8 cellular contexts compared by ENCODE assay signal in genomic region chr10:17227367-17228080, GRCh38. TPM values are rescaled to one million over a fixed set of nuclear protein-coding genes. Genes with fewer than 3 reads are reported as not detected.
DNase-seq lines count a peak whose midpoint lies in the region; ATAC-seq, FAIRE-seq and TF ChIP-seq lines count a peak whose summit lies in the region.

No MANE protein-coding gene starts in this region.

- no peaks in the 10 kb centered on the region for H3K27me3 Mint-ChIP-seq in activated CD8-positive, alpha-beta memory T cell treated with anti-CD3 and anti-CD28 coated beads, Interleukin-2, amount 10 ng/mL, durations not matched to agents 7 days and 5 days

- peak; percentile 58 for DNase-seq in activated CD8-positive, alpha-beta memory T cell treated with anti-CD3 and anti-CD28 coated beads, Interleukin-2, amount 10 ng/mL, durations not matched to agents 7 days and 5 days
- no peak for DNase-seq in activated CD8-positive, alpha-beta memory T cell treated with anti-CD3 and anti-CD28 coated beads, Interleukin-2, amount 50 U/mL, for 48 hours
- peak; percentile 31 for DNase-seq in RCC 7860 (ENCODE audit: low spot score)
- no peak for DNase-seq in NCI-H1092 (lab: John Stamatoyannopoulos, UW)
- DNase-seq in activated effector memory CD4-positive, alpha-beta T cell treated with Interleukin-2 at 50 U/mL for 16 hours = no peak

- H3K4me3 Mint-ChIP-seq in activated CD8-positive, alpha-beta memory T cell treated with anti-CD3 and anti-CD28 coated beads, Interleukin-2, amount 10 ng/mL, durations not matched to agents 7 days and 5 days = peak overlapping the region; percentile 93

- H3K36me3 ChIP-seq in duodenal mucosa (ENCODE audit: control insufficient read depth in 1 of 2, insufficient read depth in 2 of 2, low read length in 2 of 2) (peaks cover 0 to 4% of the 10 kb centered on the region in 2 donors), neural cell (ENCODE audit: insufficient read depth, low read length) (no peaks in the 10 kb centered on the region)

- CTCF ChIA-PET in activated CD8-positive, alpha-beta memory T cell treated with anti-CD3 and anti-CD28 coated beads, Interleukin-2, amount 10 ng/mL, durations not matched to agents 7 days and 5 days (lab: Charles Lee) = interaction anchor here (0.8 to 6.5 kb wide), 7 partner anchors 8 to 207 kb away, joined by 3 to 51 read pairs (median 24); partner anchors contain the start of gene TRDMT1

- no peaks in the 10 kb centered on the region for H4K20me1 ChIP-seq in neural cell (ENCODE audit: insufficient read depth)

- H3K36me3 Mint-ChIP-seq in activated CD8-positive, alpha-beta memory T cell treated with anti-CD3 and anti-CD28 coated beads, Interleukin-2, amount 10 ng/mL, durations not matched to agents 7 days and 5 days = peaks cover 49% of the 10 kb centered on the region

- H3K27me3 ChIP-seq in duodenal mucosa (ENCODE audit: control insufficient read depth in 1 of 2, insufficient read depth in 2 of 2, low read length in 2 of 2) = peaks cover 6 to 26% of the 10 kb centered on the region in 2 donors
- H3K27me3 ChIP-seq in neural cell (ENCODE audit: insufficient read depth, low read depth, low read length) = no peaks in the 10 kb centered on the region

- no peak overlapping the region for H2AFZ ChIP-seq in neural cell (ENCODE audit: low read depth, low read length)

- H3K4me3 ChIP-seq in duodenal mucosa (ENCODE audit: low read depth in 1 of 2, low read length in 2 of 2) (peak overlapping the region; percentile 56 to 72), neural cell (ENCODE audit: low read length) (peak overlapping the region; percentile 99)

- H3K4me2 ChIP-seq in neural cell (ENCODE audit: low read length) = peak overlapping the region; percentile 44

- peak overlapping the region; percentile 97 for H3K27ac Mint-ChIP-seq in activated CD8-positive, alpha-beta memory T cell treated with anti-CD3 and anti-CD28 coated beads, Interleukin-2, amount 10 ng/mL, durations not matched to agents 7 days and 5 days

- TF ChIP-seq EP300 in neural cell (conservative IDR thresholded peaks at IDR 0.05; ENCODE audit: poor library complexity, severe bottlenecking) = no peak

- H3K9me3 ChIP-seq in duodenal mucosa (ENCODE audit: control insufficient read depth in 1 of 2, low read length in 2 of 2) = no peaks in the 10 kb centered on the region
- no peaks in the 10 kb centered on the region for H3K9me3 ChIP-seq in neural cell (ENCODE audit: low read length)

- peaks cover 25 to 27% of the 10 kb centered on the region in 2 donors for H3K4me1 ChIP-seq in duodenal mucosa (ENCODE audit: control insufficient read depth in 1 of 2, insufficient read depth in 2 of 2, low read length in 2 of 2)

- no peaks in the 10 kb centered on the region for H3F3A ChIP-seq in neural cell (ENCODE audit: insufficient read depth, low read length, poor library complexity, severe bottlenecking)

- TF ChIP-seq RAD21 in neural cell (conservative IDR thresholded peaks at IDR 0.05) = peak; percentile 21

- H3K27ac ChIP-seq in duodenal mucosa (ENCODE audit: low read depth, low read length) (peak overlapping the region; percentile 97), neural cell (ENCODE audit: low read length) (no peak overlapping the region)

- H3K9me3 Mint-ChIP-seq in activated CD8-positive, alpha-beta memory T cell treated with anti-CD3 and anti-CD28 coated beads, Interleukin-2, amount 10 ng/mL, durations not matched to agents 7 days and 5 days (ENCODE audit: low read depth) = no peaks in the 10 kb centered on the region

- peak; percentile 20 for ATAC-seq in activated CD8-positive, alpha-beta memory T cell treated with anti-CD3 and anti-CD28 coated beads, Interleukin-2, amount 10 ng/mL, durations not matched to agents 7 days and 5 days
- peak; percentile 22 for ATAC-seq in HG02759 (IDR thresholded peaks at IDR 0.05; ENCODE audit: unreplicated experiment)

- H3K9ac ChIP-seq in duodenal mucosa (ENCODE audit: low read depth in 1 of 2, low read length in 2 of 2) (peak overlapping the region; percentile 45 to 52), neural cell (ENCODE audit: low read length) (peak overlapping the region; percentile 80)

- H3K9me2 ChIP-seq in neural cell (ENCODE audit: insufficient read depth, low read length) = no peaks in the 10 kb centered on the region

- FAIRE-seq in RCC 7860 (lab: Jason Lieb, UNC) = peak; percentile 64

- peaks cover 40% of the 10 kb centered on the region for H3K4me1 Mint-ChIP-seq in activated CD8-positive, alpha-beta memory T cell treated with anti-CD3 and anti-CD28 coated beads, Interleukin-2, amount 10 ng/mL, durations not matched to agents 7 days and 5 days

- H3K79me2 ChIP-seq in neural cell (replicated peaks; ENCODE audit: insufficient read depth, low read length) = peaks cover 33% of the 10 kb centered on the region

- TF ChIP-seq CTCF in neural cell (IDR thresholded peaks at IDR 0.05; ENCODE audit: poor library complexity, severe bottlenecking) = peak; percentile 54

TF ChIP-seq in neural cell, 6 proteins besides CTCF, POLR2A, EP300 and RAD21:
- no peak for TF ChIP-seq MXI1 (conservative IDR thresholded peaks at IDR 0.05; ENCODE audit: poor library complexity, severe bottlenecking)
- TF ChIP-seq SMC3 (conservative IDR thresholded peaks at IDR 0.05; ENCODE audit: poor library complexity) = no peak
- TF ChIP-seq REST (IDR thresholded peaks at IDR 0.05; ENCODE audit: borderline replicate concordance) = no peak
- no peak for TF ChIP-seq TAF1 (IDR thresholded peaks at IDR 0.05; ENCODE audit: low read depth)
- TF ChIP-seq POLR2AphosphoS5 (IDR thresholded peaks at IDR 0.05) = no peak
- TF ChIP-seq EZH2 (IDR thresholded peaks at IDR 0.05; ENCODE audit: borderline replicate concordance, insufficient read depth, low read length, poor library complexity, severe bottlenecking) = no peak
TF ChIP-seq in neural cell: peak in this region for 0.

RNA-seq across cellular contexts. Expression of gene VIM, which starts 0.5 kb away (rescaled TPM):
- total RNA-seq in activated CD8-positive, alpha-beta memory T cell treated with anti-CD3 and anti-CD28 coated beads, Interleukin-2, amount 10 ng/mL, durations not matched to agents 7 days and 5 days = 1,000 to 10,000 TPM; 1,771 to 2,143 TPM
- 152 and 170 TPM in 2 replicates for polyA plus RNA-seq in neural cell
- 155 and 162 TPM in 2 replicates for polyA minus RNA-seq in neural cell

RNA-seq across cellular contexts. Expression of gene TRDMT1, which starts 26.1 kb away (rescaled TPM):
- 1 to 10 TPM; 7.7 to 9.2 TPM for total RNA-seq in activated CD8-positive, alpha-beta memory T cell treated with anti-CD3 and anti-CD28 coated beads, Interleukin-2, amount 10 ng/mL, durations not matched to agents 7 days and 5 days
- polyA plus RNA-seq in neural cell = 21.7 and 25.4 TPM in 2 replicates
- polyA minus RNA-seq in neural cell = 61.8 and 77.3 TPM in 2 replicates

Comparison
In these comparisons a context has a peak if more than half of its experiments do, and no peak if none do; other contexts are left out.
1. DNase-seq: peak in activated CD8-positive, alpha-beta memory T cell treated with anti-CD3 and anti-CD28 coated beads, Interleukin-2, amount 10 ng/mL, durations not matched to agents 7 days and 5 days (single experiment) and RCC 7860 (single experiment); none in activated CD8-positive, alpha-beta memory T cell treated with anti-CD3 and anti-CD28 coated beads, Interleukin-2, amount 50 U/mL, for 48 hours (single experiment), NCI-H1092 (single experiment) and activated effector memory CD4-positive, alpha-beta T cell treated with Interleukin-2 at 50 U/mL for 16 hours (single experiment).